14 cellular contexts compared by ENCODE assay signal in genomic region chr21:37339527-37339889, GRCh38. TPM values are rescaled to one million over a fixed set of nuclear protein-coding genes. Genes with fewer than 3 reads are reported as not detected.
DNase-seq lines count a peak whose midpoint lies in the region; ATAC-seq and TF ChIP-seq lines count a peak whose summit lies in the region.
"Had no signal": no experiment of that assay in that cellular context is flagged by ENCODE, and none has a peak within 500 bp of the region (broad histone marks: within the 10 kb centered on the region; RNA-seq: fewer than 3 reads in every experiment).

No MANE protein-coding gene starts in this region.

- peak in 1 of 2 donors; percentile 63 for DNase-seq in cardiac muscle cell (ENCODE audit: low read depth in 1 of 2, low spot score in 1 of 2)
- no peak for DNase-seq in right cardiac atrium
- DNase-seq in mammary epithelial cell = no peak
- peak; percentile 41 for DNase-seq in mesenchymal stem cell
- no peak for DNase-seq in type B pancreatic cell (ENCODE audit: extremely low spot score, unreplicated experiment)
- no peak for DNase-seq in superior temporal gyrus (ENCODE audit: extremely low spot score)
- DNase-seq: 8988T; naive B cell; NCI-H146; NCI-H510A treated with DMSO at 0.1 percent for 48 hours; stimulated activated naive CD8-positive, alpha-beta T cell treated with anti-CD3 and anti-CD28 coated beads, Interleukin-15, Interleukin-2, amounts not matched to agents 100 U/mL and 50 U/mL, for 24 hours had no signal

- H2BK15ac ChIP-seq in mesenchymal stem cell (ENCODE audit: low read depth, poor library complexity, severe bottlenecking) = no peak overlapping the region

- H3K4me1 ChIP-seq in cardiac muscle cell (ENCODE audit: low read depth) (peaks cover 18% of the 10 kb centered on the region), right cardiac atrium (ENCODE audit: control insufficient read depth, insufficient read depth, low read length) (no peaks in the 10 kb centered on the region), mammary epithelial cell (ENCODE audit: insufficient read depth, low read length) (peaks cover 36% of the 10 kb centered on the region), mesenchymal stem cell (ENCODE audit: control insufficient read depth, insufficient read depth, low read depth, low read length) (peaks cover 5% of the 10 kb centered on the region)

- TF ChIP-seq CTCF in cardiac muscle cell (IDR thresholded peaks at IDR 0.05; ENCODE audit: low read depth, low read length) (no peak), mammary epithelial cell (conservative IDR thresholded peaks at IDR 0.05 in 1 of 2, IDR thresholded peaks at IDR 0.05 in 1 of 2; ENCODE audit: extremely low read depth in 1 of 2, insufficient read depth in 1 of 2, low read depth in 1 of 2, low read length in 2 of 2) (no peak), type B pancreatic cell (conservative IDR thresholded peaks at IDR 0.05) (no peak)

- H3K4me3 Mint-ChIP-seq in type B pancreatic cell = no peak overlapping the region
- H3K4me3 Mint-ChIP-seq: activated naive CD4-positive, alpha-beta T cell treated with anti-CD3 and anti-CD28 coated beads, Interleukin-2, amount 50 U/mL, for 24 hours; naive B cell had no signal

- no peaks in the 10 kb centered on the region for H4K20me1 ChIP-seq in mammary epithelial cell (ENCODE audit: insufficient read depth, low read length)

- no TSS peak for BruUV-seq in mammary epithelial cell (replicated peaks; lab: Mats Ljungman, UMichigan)

- ATAC-seq in right cardiac atrium (no peak), HG03159 (IDR thresholded peaks at IDR 0.05; ENCODE audit: unreplicated experiment) (no peak), GM19324 (IDR thresholded peaks at IDR 0.05; ENCODE audit: low FRiP score, unreplicated experiment) (no peak)
- ATAC-seq: stimulated activated naive CD8-positive, alpha-beta T cell treated with anti-CD3 and anti-CD28 coated beads, Interleukin-15, Interleukin-2, amounts not matched to agents 100 U/mL and 50 U/mL, for 24 hours had no signal

- no peaks in the 10 kb centered on the region for H3K27me3 ChIP-seq in cardiac muscle cell
- H3K27me3 ChIP-seq in right cardiac atrium (ENCODE audit: control insufficient read depth, insufficient read depth) = no peaks in the 10 kb centered on the region
- no peaks in the 10 kb centered on the region for H3K27me3 ChIP-seq in mammary epithelial cell (ENCODE audit: insufficient read depth, low read length)
- no peaks in the 10 kb centered on the region for H3K27me3 ChIP-seq in mesenchymal stem cell (ENCODE audit: control insufficient read depth in 1 of 2, insufficient read depth in 1 of 2, low read length in 2 of 2)

- H2BK12ac ChIP-seq in mesenchymal stem cell (ENCODE audit: low read length in 2 of 2) = no peak overlapping the region

- H2BK5ac ChIP-seq in mesenchymal stem cell (ENCODE audit: low read depth, low read length, poor library complexity, severe bottlenecking) = no peak overlapping the region

- no peak overlapping the region for H3K14ac ChIP-seq in mesenchymal stem cell (ENCODE audit: low read length in 2 of 2)

- no peaks in the 10 kb centered on the region for H3K79me2 ChIP-seq in mammary epithelial cell (ENCODE audit: insufficient read depth, low read length)

- H2AK5ac ChIP-seq in mesenchymal stem cell (ENCODE audit: low read length, severe bottlenecking) = no peak overlapping the region

- CTCF ChIA-PET in mammary epithelial cell (lab: Charles Lee; ENCODE audit: low non-redundant PET) = no interaction called here

- no peaks in the 10 kb centered on the region for H3K27me3 Mint-ChIP-seq in type B pancreatic cell
- H3K27me3 Mint-ChIP-seq: activated naive CD4-positive, alpha-beta T cell treated with anti-CD3 and anti-CD28 coated beads, Interleukin-2, amount 50 U/mL, for 24 hours had no signal

- no peak overlapping the region for H3K4ac ChIP-seq in mesenchymal stem cell (ENCODE audit: low read depth in 1 of 2, low read length in 2 of 2)

- H3K27ac ChIP-seq in cardiac muscle cell (peak overlapping the region; percentile 99), right cardiac atrium (ENCODE audit: low read length) (no peak overlapping the region), mammary epithelial cell (ENCODE audit: insufficient read depth, low read depth, low read length) (peak overlapping the region; percentile 88), mesenchymal stem cell (ENCODE audit: low read length, poor library complexity, severe bottlenecking) (no peak overlapping the region)

- peaks cover 4% of the 10 kb centered on the region for H3K36me3 Mint-ChIP-seq in type B pancreatic cell
- H3K36me3 Mint-ChIP-seq: activated naive CD4-positive, alpha-beta T cell treated with anti-CD3 and anti-CD28 coated beads, Interleukin-2, amount 50 U/mL, for 24 hours had no signal

- in situ Hi-C loops in mammary epithelial cell (cut with MboI; ENCODE audit: low sequenced_read_pairs in 2 of 2) = no loop called here

- no peak overlapping the region for H2AFZ ChIP-seq in mammary epithelial cell (ENCODE audit: low read depth, low read length)
- H2AFZ ChIP-seq in mesenchymal stem cell (ENCODE audit: low read depth, low read length) = no peak overlapping the region

- H3K23ac ChIP-seq in mesenchymal stem cell (ENCODE audit: low read length in 2 of 2) = no peak overlapping the region

- peak overlapping the region; percentile 85 for H3K27ac Mint-ChIP-seq in type B pancreatic cell
- H3K27ac Mint-ChIP-seq: activated naive CD4-positive, alpha-beta T cell treated with anti-CD3 and anti-CD28 coated beads, Interleukin-2, amount 50 U/mL, for 24 hours; naive B cell had no signal

- H3K4me2 ChIP-seq in mammary epithelial cell (ENCODE audit: insufficient read depth, low read depth, low read length) (no peak overlapping the region), mesenchymal stem cell (ENCODE audit: low read length, poor library complexity, severe bottlenecking) (no peak overlapping the region)

- H3K4me3 ChIP-seq in cardiac muscle cell (no peak overlapping the region), right cardiac atrium (ENCODE audit: low read length) (no peak overlapping the region), mammary epithelial cell (replicated peaks in 1 of 3; ENCODE audit: insufficient read depth in 1 of 3, low read depth in 2 of 3, low read length in 3 of 3) (no peak overlapping the region), mesenchymal stem cell (ENCODE audit: insufficient read depth in 1 of 2, low read depth in 1 of 2, low read length in 2 of 2) (peak overlapping the region in 1 of 2 experiments; percentile 46)

- no peak overlapping the region for H2BK120ac ChIP-seq in mesenchymal stem cell (ENCODE audit: low read depth, low read length)

- H3K79me1 ChIP-seq in mesenchymal stem cell (replicated peaks; ENCODE audit: low read length, poor library complexity, severe bottlenecking) = no peaks in the 10 kb centered on the region

- H3K36me3 ChIP-seq in cardiac muscle cell (no peaks in the 10 kb centered on the region), mammary epithelial cell (ENCODE audit: insufficient read depth, low read length) (no peaks in the 10 kb centered on the region), mesenchymal stem cell (ENCODE audit: control insufficient read depth in 1 of 2, insufficient read depth in 2 of 2, low read depth in 1 of 2, low read length in 2 of 2) (no peaks in the 10 kb centered on the region)

- H3K18ac ChIP-seq in mesenchymal stem cell (ENCODE audit: low read depth in 1 of 2, low read length in 2 of 2) = no peak overlapping the region

- no peak overlapping the region for H4K91ac ChIP-seq in mesenchymal stem cell (ENCODE audit: low read length)

- H3K9ac ChIP-seq in mammary epithelial cell (ENCODE audit: insufficient read depth, low read length) (no peak overlapping the region), mesenchymal stem cell (ENCODE audit: low read length) (peak overlapping the region; percentile 78)

- dilution Hi-C loops in mammary epithelial cell (cut with HindIII; ENCODE audit: low sequenced_read_pairs) = no loop called here

- intact Hi-C loops in right cardiac atrium (cut with DNase I) (no loop called here), mammary epithelial cell (cut with micrococcal nuclease) (loop anchor here (1.0 kb wide), 2 partner anchors 27 to 72 kb away; partner anchors contain the start of genes DYRK1A and VPS26C)

- WGBS in right cardiac atrium = 12% methylated on average over 1 of the region's 1 CpG
- WGBS in mammary epithelial cell (ENCODE audit: low coverage, missing lambda C conversion rate) = 100% methylated on average over 1 of the region's 1 CpG
- WGBS in mesenchymal stem cell = 0% methylated on average over 1 of the region's 1 CpG

- peaks cover 5% of the 10 kb centered on the region for H3K9me3 Mint-ChIP-seq in type B pancreatic cell
- H3K9me3 Mint-ChIP-seq: activated naive CD4-positive, alpha-beta T cell treated with anti-CD3 and anti-CD28 coated beads, Interleukin-2, amount 50 U/mL, for 24 hours had no signal

- no peak overlapping the region for H4K8ac ChIP-seq in mesenchymal stem cell (ENCODE audit: low read length)

- H3K4me1 Mint-ChIP-seq in type B pancreatic cell (ENCODE audit: unreplicated experiment) = peaks cover 21% of the 10 kb centered on the region
- H3K4me1 Mint-ChIP-seq: activated naive CD4-positive, alpha-beta T cell treated with anti-CD3 and anti-CD28 coated beads, Interleukin-2, amount 50 U/mL, for 24 hours had no signal

- H3K9me3 ChIP-seq in cardiac muscle cell (ENCODE audit: low read depth) = no peaks in the 10 kb centered on the region
- H3K9me3 ChIP-seq in right cardiac atrium (ENCODE audit: control insufficient read depth, low read length) = no peaks in the 10 kb centered on the region
- H3K9me3 ChIP-seq in mammary epithelial cell (replicated peaks; ENCODE audit: insufficient read depth, low read length) = no peaks in the 10 kb centered on the region
- peaks cover 4% of the 10 kb centered on the region for H3K9me3 ChIP-seq in mesenchymal stem cell (ENCODE audit: control insufficient read depth, low read length)

RNA-seq across cellular contexts. Expression of gene DYRK1A, which starts 27.1 kb away (rescaled TPM):
- total RNA-seq in cardiac muscle cell (57.7 and 61.7 TPM in 2 replicates), right cardiac atrium (10 to 100 TPM; 67.6 to 76.9 (median 73.4) TPM), mammary epithelial cell (10 to 100 TPM; 42.5 to 73.2 TPM), type B pancreatic cell (ENCODE audit: low replicate concordance) (63.0 and 70.6 TPM in 2 replicates)
- polyA plus RNA-seq in cardiac muscle cell (4.2 and 4.5 TPM in 2 replicates), right cardiac atrium (28.4 TPM), mammary epithelial cell (34.2 TPM)
- 50.9 TPM for polyA minus RNA-seq in mammary epithelial cell
- polyA plus RNA-seq in mesenchymal stem cell (2013, experiment 1 of 2) = 19.3 TPM
- polyA plus RNA-seq in mesenchymal stem cell (2013, experiment 2 of 2) = 19.3 TPM

Comparison
In these comparisons a context has a peak if more than half of its experiments do, and no peak if none do; other contexts are left out.
1. H3K27ac ChIP-seq: peak in cardiac muscle cell (single experiment) and mammary epithelial cell (single experiment); none in right cardiac atrium (single experiment) and mesenchymal stem cell (single experiment).